Comparison of ENCODE assay signal across 1 cellular context in genomic region chr3:33881181-33882064, GRCh38.
TF ChIP-seq lines count a peak whose summit lies in the region.

No MANE protein-coding gene starts in this region.

TF ChIP-seq in H1, 55 proteins besides CTCF, POLR2A, EP300 and RAD21:
- TF ChIP-seq NANOG (IDR thresholded peaks at IDR 0.05; ENCODE audit: insufficient read depth, low read depth, low read length, poor library complexity, severe bottlenecking) (no peak), MAFK (IDR thresholded peaks at IDR 0.05; ENCODE audit: low read depth, low read length) (no peak), TAF1 (IDR thresholded peaks at IDR 0.05; ENCODE audit: low read depth, low read length) (no peak), CHD2 (IDR thresholded peaks at IDR 0.05; ENCODE audit: low read length) (no peak), EZH2 (IDR thresholded peaks at IDR 0.05; ENCODE audit: low read depth, low read length, severe bottlenecking) (no peak), HDAC6 (IDR thresholded peaks at IDR 0.05; ENCODE audit: low read depth, low read length) (no peak), SIX5 (IDR thresholded peaks at IDR 0.05; ENCODE audit: low read depth, low read length) (no peak), TAF7 (optimal IDR thresholded peaks at IDR 0.05; ENCODE audit: borderline replicate concordance, low read depth, low read length) (no peak), CBX8 (IDR thresholded peaks at IDR 0.05; ENCODE audit: borderline replicate concordance, low read depth, low read length) (no peak), RBBP5 (IDR thresholded peaks at IDR 0.05; ENCODE audit: borderline replicate concordance, low read depth, low read length) (no peak), JUND (IDR thresholded peaks at IDR 0.05; ENCODE audit: low read length) (no peak), KDM4A (IDR thresholded peaks at IDR 0.05; ENCODE audit: low read depth, low read length, severe bottlenecking) (no peak)
